In genomic region chr12:91637789-91638624, GRCh38 we compare ENCODE assay signal across 28 cellular contexts.
DNase-seq lines count a peak whose midpoint lies in the region; ATAC-seq and TF ChIP-seq lines count a peak whose summit lies in the region.
"Had no signal": no experiment of that assay in that cellular context is flagged by ENCODE, and none has a peak within 500 bp of the region (broad histone marks: within the 10 kb centered on the region; RNA-seq: fewer than 3 reads in every experiment).

No MANE protein-coding gene starts in this region.

- no peak overlapping the region for H3K4me3 Mint-ChIP-seq in activated T-cell treated with anti-CD3 and anti-CD28 coated beads, Interleukin-2, amount 50 U/mL, for 4 hours
- H3K4me3 Mint-ChIP-seq: CD4-positive, alpha-beta memory T cell; HFFc6 had no signal

- H3K4me1 Mint-ChIP-seq in activated T-cell treated with anti-CD3 and anti-CD28 coated beads, Interleukin-2, amount 50 U/mL, for 4 hours (ENCODE audit: low read depth) = no peaks in the 10 kb centered on the region
- H3K4me1 Mint-ChIP-seq: CD4-positive, alpha-beta memory T cell had no signal

- no peaks in the 10 kb centered on the region for H3K27me3 Mint-ChIP-seq in activated T-cell treated with anti-CD3 and anti-CD28 coated beads, Interleukin-2, amount 50 U/mL, for 4 hours (ENCODE audit: low read depth)

- H3K4me3 ChIP-seq in GM12865 (ENCODE audit: low read depth, low read length) = no peak overlapping the region
- H3K4me3 ChIP-seq: A549, HAP-1, PC-9, SJCRH30 had no signal

- ATAC-seq in GM18520 (IDR thresholded peaks at IDR 0.05; ENCODE audit: unreplicated experiment) (no peak), GM19455 (IDR thresholded peaks at IDR 0.05; ENCODE audit: unreplicated experiment) (no peak)
- ATAC-seq in activated T-cell treated with anti-CD3 and anti-CD28 coated beads, Interleukin-2, amount 50 U/mL, for 4 hours = no peak
- ATAC-seq: A549, Right ventricle myocardium inferior, SK-N-SH treated with all-trans-retinoic acid at 6 μM for 48 hours had no signal

- DNase-seq in DMS53 (lab: John Stamatoyannopoulos, UW) (peak; percentile 61), GM12865 (ENCODE audit: low read depth) (peak; percentile 2), NCI-H748 (lab: John Stamatoyannopoulos, UW; ENCODE audit: unreplicated experiment) (peak; percentile 51), fibroblast of gingiva (ENCODE audit: low read depth) (peak; percentile 4), superior temporal gyrus (ENCODE audit: extremely low spot score) (no peak)
- DNase-seq in activated T-cell treated with anti-CD3 and anti-CD28 coated beads, Interleukin-2, amount 50 U/mL, for 4 hours = no peak
- DNase-seq: C1 segment of cervical spinal cord; CD4-positive, alpha-beta memory T cell; COR-L47; DMS79; GOT3; HFFc6; IMR-90; NCI-H1048; NCI-H187; NCI-H2171 treated with DMSO at 0.1 percent for 48 hours; NCI-H345; NCI-H510A treated with DMSO at 0.1 percent for 48 hours; NCI-H82; NK-92 treated with Interleukin-12 subunit alpha and Interleukin-12 subunit beta, amount 100 ng/mL, for 24 hours; PC-9; SJCRH30 had no signal

- TF ChIP-seq CTCF in GM12865 (IDR thresholded peaks at IDR 0.05; ENCODE audit: insufficient read depth, low read depth, low read length, missing control alignments) = no peak

- H3K36me3 Mint-ChIP-seq in activated T-cell treated with anti-CD3 and anti-CD28 coated beads, Interleukin-2, amount 50 U/mL, for 4 hours (ENCODE audit: insufficient read depth) = no peaks in the 10 kb centered on the region
- H3K36me3 Mint-ChIP-seq: CD4-positive, alpha-beta memory T cell had no signal

- peaks cover 3% of the 10 kb centered on the region for H3K9me3 Mint-ChIP-seq in activated T-cell treated with anti-CD3 and anti-CD28 coated beads, Interleukin-2, amount 50 U/mL, for 4 hours

Comparison
In these comparisons a context has a peak if more than half of its experiments do, and no peak if none do; other contexts are left out.
1. DNase-seq: peak in DMS53 (single experiment), GM12865 (single experiment), NCI-H748 (single experiment) and fibroblast of gingiva (single experiment); none in activated T-cell treated with anti-CD3 and anti-CD28 coated beads, Interleukin-2, amount 50 U/mL, for 4 hours (single experiment) and superior temporal gyrus (single experiment).